Comparison of ENCODE assay signal across 8 cellular contexts in the genomic region with DNA sequence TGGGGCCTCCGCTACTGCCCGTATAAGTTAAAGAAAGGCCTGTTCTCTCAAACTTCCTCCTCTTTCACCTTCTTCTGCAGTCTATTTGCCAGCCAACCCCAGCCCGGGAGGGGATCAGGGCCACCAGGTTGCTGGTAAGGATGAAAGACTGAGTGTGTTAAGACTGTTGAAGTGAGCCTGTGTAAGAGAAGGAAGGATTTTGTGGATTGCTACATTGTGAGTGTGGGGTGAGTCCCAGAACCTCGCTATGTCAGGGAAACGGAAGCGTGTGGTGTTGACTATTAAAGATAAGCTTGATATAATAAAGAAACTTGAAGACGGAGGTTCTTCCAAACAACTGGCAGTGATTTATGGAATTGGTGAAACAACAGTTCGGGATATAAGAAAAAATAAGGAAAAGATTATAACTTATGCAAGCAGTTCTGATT. TPM values are rescaled to one million over a fixed set of nuclear protein-coding genes. Genes with fewer than 3 reads are reported as not detected.
DNase-seq lines count a peak whose midpoint lies in the region; ATAC-seq, FAIRE-seq and TF ChIP-seq lines count a peak whose summit lies in the region.

No MANE protein-coding gene starts in this region.

- peak overlapping the region; percentile 91 for H3K9ac ChIP-seq in DND-41 (ENCODE audit: low read depth, low read length)

- H3K27ac ChIP-seq in DND-41 (ENCODE audit: low read length) (peak overlapping the region; percentile 74), dorsolateral prefrontal cortex (peak overlapping the region in 40 of 59 donors; percentile 18 to 95 (median 77))

- H2AFZ ChIP-seq in DND-41 (ENCODE audit: low read depth, low read length) = peak overlapping the region; percentile 87

- no peaks in the 10 kb centered on the region for H4K20me1 ChIP-seq in DND-41 (ENCODE audit: insufficient read depth, low read length)

- DNase-seq in DND-41 (no peak), MG63 (no peak), dorsolateral prefrontal cortex (no peak), mucosa of descending colon (no peak), frontal cortex (ENCODE audit: low spot score in 2 of 2) (no peak), COR-L47 (lab: John Stamatoyannopoulos, UW) (no peak), T1000 (lab: John Stamatoyannopoulos, UW) (no peak), middle frontal gyrus (ENCODE audit: extremely low spot score, low spot score) (no peak)

- intact Hi-C loops in dorsolateral prefrontal cortex (cut with DNase I) (loop anchor here (5.0 to 10.0 kb wide), 5 partner anchors 48 to 598 kb away; partner anchors contain the start of genes CEP57 (in 2 of the 2) and MAML2 (in 1 of the 2)), mucosa of descending colon (cut with DNase I, micrococcal nuclease) (no loop called here)

- FAIRE-seq in frontal cortex (lab: Jason Lieb, UNC) = no peak

- H3K4me3 ChIP-seq in DND-41 (ENCODE audit: low read depth in 1 of 2, low read length in 2 of 2) (peak overlapping the region; percentile 68 to 96), MG63 (peak overlapping the region; percentile 85), dorsolateral prefrontal cortex (peak overlapping the region; percentile 72 to 99 (median 94)), mucosa of descending colon (peak overlapping the region; percentile 77)

- H3K27me3 ChIP-seq in DND-41 (ENCODE audit: insufficient read depth, low read length, poor library complexity) (no peaks in the 10 kb centered on the region), MG63 (no peaks in the 10 kb centered on the region), dorsolateral prefrontal cortex (no peaks in the 10 kb centered on the region)

- peaks cover 59% of the 10 kb centered on the region for H3K4me1 ChIP-seq in DND-41 (ENCODE audit: insufficient read depth, low read length)
- peaks cover 7% of the 10 kb centered on the region for H3K4me1 ChIP-seq in mucosa of descending colon (ENCODE audit: low read depth)

- H3K9me3 ChIP-seq in DND-41 (ENCODE audit: insufficient read depth, low read length, severe bottlenecking) (no peaks in the 10 kb centered on the region), MG63 (no peaks in the 10 kb centered on the region), mucosa of descending colon (no peaks in the 10 kb centered on the region)

- TF ChIP-seq CTCF in DND-41 (IDR thresholded peaks at IDR 0.05; ENCODE audit: borderline replicate concordance, extremely low read depth, low read length, poor library complexity, severe bottlenecking) = no peak
- no peak for TF ChIP-seq CTCF in dorsolateral prefrontal cortex (IDR thresholded peaks at IDR 0.05 in 54 of 56, conservative IDR thresholded peaks at IDR 0.05 in 2 of 56; ENCODE audit: low read depth in 1 of 56, partially characterized antibody in 56 of 56)
- TF ChIP-seq CTCF in mucosa of descending colon (IDR thresholded peaks at IDR 0.05) = no peak

- H3K79me2 ChIP-seq in DND-41 (ENCODE audit: insufficient read depth, low read length) = peaks cover 59% of the 10 kb centered on the region

- H3K36me3 ChIP-seq in DND-41 (ENCODE audit: insufficient read depth, low read length) = peaks cover 3% of the 10 kb centered on the region; the same call in 1 of the 2 replicates
- peaks cover 2% of the 10 kb centered on the region; the same call in 1 of the 2 replicates for H3K36me3 ChIP-seq in MG63
- H3K36me3 ChIP-seq in mucosa of descending colon (ENCODE audit: low read depth) = no peaks in the 10 kb centered on the region

- ATAC-seq in DND-41 (ENCODE audit: insufficient read depth, low read depth) (peak; percentile 3; the same call in 2 of the 3 replicates), mucosa of descending colon (peak; percentile 20)

- peak overlapping the region; percentile 88 for H3K4me2 ChIP-seq in DND-41 (ENCODE audit: insufficient read depth, low read length)

RNA-seq across cellular contexts. Expression of gene JRKL, which starts 0.6 kb away (rescaled TPM):
- total RNA-seq in MG63 (2014; rRNA removed; shearing (Covaris generic); ENCODE audit: low replicate concordance) = 1.5 and 1.8 TPM in 2 replicates
- total RNA-seq in dorsolateral prefrontal cortex = 10 to 100 TPM in 24 of 120 experiments, 1 to 10 TPM in 96; 5.2 to 11.8 (median 9.0) TPM
- 1 to 10 TPM; 9.4 to 9.9 (median 9.8) TPM for total RNA-seq in mucosa of descending colon
- 13.5 TPM for total RNA-seq in frontal cortex

RNA-seq across cellular contexts. Expression of gene CCDC82, which starts 0.7 kb away (rescaled TPM):
- 3.4 and 9.9 TPM in 2 replicates for total RNA-seq in MG63 (2014; rRNA removed; shearing (Covaris generic); ENCODE audit: low replicate concordance)
- total RNA-seq in dorsolateral prefrontal cortex (10 to 100 TPM; 39.5 to 85.8 (median 56.7) TPM), mucosa of descending colon (10 to 100 TPM; 16.5 to 26.0 (median 22.2) TPM), frontal cortex (50.5 TPM)

RNA-seq across cellular contexts. Expression of gene MAML2, which starts 47.4 kb away (rescaled TPM):
- total RNA-seq in MG63 (2014; rRNA removed; shearing (Covaris generic); ENCODE audit: low replicate concordance) = 0.82 and 1.7 TPM in 2 replicates
- total RNA-seq in dorsolateral prefrontal cortex (10 to 100 TPM in 64 of 120 experiments, 1 to 10 TPM in 56; 4.9 to 21.8 (median 10.2) TPM), mucosa of descending colon (10 to 100 TPM; 15.2 to 26.4 (median 15.8) TPM), frontal cortex (3.3 TPM)

Comparison
In these comparisons a context has a peak if more than half of its experiments do, and no peak if none do; other contexts are left out.
1. intact Hi-C loops: an anchor here in dorsolateral prefrontal cortex (5.0 to 10.0 kb wide); none called in mucosa of descending colon.